ENCODE assay signal across 1 cellular context in the genomic region with DNA sequence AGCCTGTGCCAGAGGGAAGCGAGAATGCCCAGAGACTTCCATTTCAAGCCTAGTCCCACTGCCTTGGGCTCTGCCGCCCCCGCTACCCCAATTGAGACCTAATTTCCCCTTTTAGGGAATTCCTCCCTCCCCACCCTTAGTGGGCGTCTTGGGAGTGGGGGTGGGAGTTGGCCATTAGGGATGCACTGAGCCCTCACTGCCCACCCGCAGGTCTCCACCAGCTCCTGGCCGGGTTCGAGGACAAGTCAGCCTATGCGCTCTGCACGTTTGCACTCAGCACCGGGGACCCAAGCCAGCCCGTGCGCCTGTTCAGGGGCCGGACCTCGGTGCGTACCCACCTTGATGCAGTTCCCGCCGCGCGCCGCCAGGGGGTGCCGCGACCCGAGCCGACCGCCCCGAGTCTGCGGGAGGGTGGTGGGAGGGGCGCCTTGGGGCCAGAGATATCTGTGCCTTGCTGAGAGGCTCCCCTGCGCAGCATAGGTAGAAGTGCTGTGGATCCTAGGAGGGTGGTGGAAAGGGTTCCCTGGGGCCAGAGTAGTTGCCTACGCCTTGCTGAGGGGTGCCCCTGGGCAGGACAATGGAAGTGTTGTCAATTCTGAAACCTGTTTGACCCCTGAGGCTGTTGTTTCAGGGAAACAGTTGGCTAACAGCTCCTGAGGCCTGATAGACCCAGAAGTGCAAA.
TF ChIP-seq lines count a peak whose summit lies in the region.

No MANE protein-coding gene starts in this region.

TF ChIP-seq in HepG2, 621 proteins besides CTCF, POLR2A, EP300 and RAD21 (continued from another document and continues in another):
- TF ChIP-seq, protein P1, sequence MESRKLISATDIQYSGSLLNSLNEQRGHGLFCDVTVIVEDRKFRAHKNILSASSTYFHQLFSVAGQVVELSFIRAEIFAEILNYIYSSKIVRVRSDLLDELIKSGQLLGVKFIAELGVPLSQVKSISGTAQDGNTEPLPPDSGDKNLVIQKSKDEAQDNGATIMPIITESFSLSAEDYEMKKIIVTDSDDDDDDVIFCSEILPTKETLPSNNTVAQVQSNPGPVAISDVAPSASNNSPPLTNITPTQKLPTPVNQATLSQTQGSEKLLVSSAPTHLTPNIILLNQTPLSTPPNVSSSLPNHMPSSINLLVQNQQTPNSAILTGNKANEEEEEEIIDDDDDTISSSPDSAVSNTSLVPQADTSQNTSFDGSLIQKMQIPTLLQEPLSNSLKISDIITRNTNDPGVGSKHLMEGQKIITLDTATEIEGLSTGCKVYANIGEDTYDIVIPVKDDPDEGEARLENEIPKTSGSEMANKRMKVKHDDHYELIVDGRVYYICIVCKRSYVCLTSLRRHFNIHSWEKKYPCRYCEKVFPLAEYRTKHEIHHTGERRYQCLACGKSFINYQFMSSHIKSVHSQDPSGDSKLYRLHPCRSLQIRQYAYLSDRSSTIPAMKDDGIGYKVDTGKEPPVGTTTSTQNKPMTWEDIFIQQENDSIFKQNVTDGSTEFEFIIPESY (CRISPR knock-in tag; IDR thresholded peaks at IDR 0.05), result peak; percentile 92
- TF ChIP-seq SALL2 (CRISPR knock-in tag; IDR thresholded peaks at IDR 0.05), result peak; percentile 82; the same call in 1 of the 2 replicates
- TF ChIP-seq IRX3 (CRISPR knock-in tag; IDR thresholded peaks at IDR 0.05; ENCODE audit: borderline replicate concordance, low read depth), result no peak
- peak; percentile 37; the same call in 1 of the 2 replicates for TF ChIP-seq ZKSCAN1 (IDR thresholded peaks at IDR 0.05; ENCODE audit: low read length)
- TF ChIP-seq PAF1 (CRISPR knock-in tag; IDR thresholded peaks at IDR 0.05), result 0 out of 2 replicates have a peak, but pooled peaks have one; percentile 35
- TF ChIP-seq, protein P2, sequence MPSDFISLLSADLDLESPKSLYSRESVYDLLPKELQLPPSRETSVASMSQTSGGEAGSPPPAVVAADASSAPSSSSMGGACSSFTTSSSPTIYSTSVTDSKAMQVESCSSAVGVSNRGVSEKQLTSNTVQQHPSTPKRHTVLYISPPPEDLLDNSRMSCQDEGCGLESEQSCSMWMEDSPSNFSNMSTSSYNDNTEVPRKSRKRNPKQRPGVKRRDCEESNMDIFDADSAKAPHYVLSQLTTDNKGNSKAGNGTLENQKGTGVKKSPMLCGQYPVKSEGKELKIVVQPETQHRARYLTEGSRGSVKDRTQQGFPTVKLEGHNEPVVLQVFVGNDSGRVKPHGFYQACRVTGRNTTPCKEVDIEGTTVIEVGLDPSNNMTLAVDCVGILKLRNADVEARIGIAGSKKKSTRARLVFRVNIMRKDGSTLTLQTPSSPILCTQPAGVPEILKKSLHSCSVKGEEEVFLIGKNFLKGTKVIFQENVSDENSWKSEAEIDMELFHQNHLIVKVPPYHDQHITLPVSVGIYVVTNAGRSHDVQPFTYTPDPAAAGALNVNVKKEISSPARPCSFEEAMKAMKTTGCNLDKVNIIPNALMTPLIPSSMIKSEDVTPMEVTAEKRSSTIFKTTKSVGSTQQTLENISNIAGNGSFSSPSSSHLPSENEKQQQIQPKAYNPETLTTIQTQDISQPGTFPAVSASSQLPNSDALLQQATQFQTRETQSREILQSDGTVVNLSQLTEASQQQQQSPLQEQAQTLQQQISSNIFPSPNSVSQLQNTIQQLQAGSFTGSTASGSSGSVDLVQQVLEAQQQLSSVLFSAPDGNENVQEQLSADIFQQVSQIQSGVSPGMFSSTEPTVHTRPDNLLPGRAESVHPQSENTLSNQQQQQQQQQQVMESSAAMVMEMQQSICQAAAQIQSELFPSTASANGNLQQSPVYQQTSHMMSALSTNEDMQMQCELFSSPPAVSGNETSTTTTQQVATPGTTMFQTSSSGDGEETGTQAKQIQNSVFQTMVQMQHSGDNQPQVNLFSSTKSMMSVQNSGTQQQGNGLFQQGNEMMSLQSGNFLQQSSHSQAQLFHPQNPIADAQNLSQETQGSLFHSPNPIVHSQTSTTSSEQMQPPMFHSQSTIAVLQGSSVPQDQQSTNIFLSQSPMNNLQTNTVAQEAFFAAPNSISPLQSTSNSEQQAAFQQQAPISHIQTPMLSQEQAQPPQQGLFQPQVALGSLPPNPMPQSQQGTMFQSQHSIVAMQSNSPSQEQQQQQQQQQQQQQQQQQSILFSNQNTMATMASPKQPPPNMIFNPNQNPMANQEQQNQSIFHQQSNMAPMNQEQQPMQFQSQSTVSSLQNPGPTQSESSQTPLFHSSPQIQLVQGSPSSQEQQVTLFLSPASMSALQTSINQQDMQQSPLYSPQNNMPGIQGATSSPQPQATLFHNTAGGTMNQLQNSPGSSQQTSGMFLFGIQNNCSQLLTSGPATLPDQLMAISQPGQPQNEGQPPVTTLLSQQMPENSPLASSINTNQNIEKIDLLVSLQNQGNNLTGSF (CRISPR knock-in tag; IDR thresholded peaks at IDR 0.05), result 0 out of 2 replicates have a peak, but pooled peaks have one; percentile 45
- TF ChIP-seq CBFB (CRISPR knock-in tag; IDR thresholded peaks at IDR 0.05), result peak; percentile 87
- TF ChIP-seq NCOA5 (CRISPR knock-in tag; IDR thresholded peaks at IDR 0.05), result no peak
- peak; percentile 71 for TF ChIP-seq ZMYM2 (CRISPR knock-in tag; IDR thresholded peaks at IDR 0.05)
- TF ChIP-seq RARG (CRISPR knock-in tag; IDR thresholded peaks at IDR 0.05; ENCODE audit: low read depth), result no peak
- peak; percentile 51; the same call in 1 of the 2 replicates for TF ChIP-seq ELF1 (CRISPR knock-in tag; IDR thresholded peaks at IDR 0.05)
- TF ChIP-seq RAD51 (IDR thresholded peaks at IDR 0.05; ENCODE audit: borderline replicate concordance), result no peak
- TF ChIP-seq, protein P3, sequence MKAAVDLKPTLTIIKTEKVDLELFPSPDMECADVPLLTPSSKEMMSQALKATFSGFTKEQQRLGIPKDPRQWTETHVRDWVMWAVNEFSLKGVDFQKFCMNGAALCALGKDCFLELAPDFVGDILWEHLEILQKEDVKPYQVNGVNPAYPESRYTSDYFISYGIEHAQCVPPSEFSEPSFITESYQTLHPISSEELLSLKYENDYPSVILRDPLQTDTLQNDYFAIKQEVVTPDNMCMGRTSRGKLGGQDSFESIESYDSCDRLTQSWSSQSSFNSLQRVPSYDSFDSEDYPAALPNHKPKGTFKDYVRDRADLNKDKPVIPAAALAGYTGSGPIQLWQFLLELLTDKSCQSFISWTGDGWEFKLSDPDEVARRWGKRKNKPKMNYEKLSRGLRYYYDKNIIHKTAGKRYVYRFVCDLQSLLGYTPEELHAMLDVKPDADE (CRISPR knock-in tag; IDR thresholded peaks at IDR 0.05), result no peak
- TF ChIP-seq, protein P4, sequence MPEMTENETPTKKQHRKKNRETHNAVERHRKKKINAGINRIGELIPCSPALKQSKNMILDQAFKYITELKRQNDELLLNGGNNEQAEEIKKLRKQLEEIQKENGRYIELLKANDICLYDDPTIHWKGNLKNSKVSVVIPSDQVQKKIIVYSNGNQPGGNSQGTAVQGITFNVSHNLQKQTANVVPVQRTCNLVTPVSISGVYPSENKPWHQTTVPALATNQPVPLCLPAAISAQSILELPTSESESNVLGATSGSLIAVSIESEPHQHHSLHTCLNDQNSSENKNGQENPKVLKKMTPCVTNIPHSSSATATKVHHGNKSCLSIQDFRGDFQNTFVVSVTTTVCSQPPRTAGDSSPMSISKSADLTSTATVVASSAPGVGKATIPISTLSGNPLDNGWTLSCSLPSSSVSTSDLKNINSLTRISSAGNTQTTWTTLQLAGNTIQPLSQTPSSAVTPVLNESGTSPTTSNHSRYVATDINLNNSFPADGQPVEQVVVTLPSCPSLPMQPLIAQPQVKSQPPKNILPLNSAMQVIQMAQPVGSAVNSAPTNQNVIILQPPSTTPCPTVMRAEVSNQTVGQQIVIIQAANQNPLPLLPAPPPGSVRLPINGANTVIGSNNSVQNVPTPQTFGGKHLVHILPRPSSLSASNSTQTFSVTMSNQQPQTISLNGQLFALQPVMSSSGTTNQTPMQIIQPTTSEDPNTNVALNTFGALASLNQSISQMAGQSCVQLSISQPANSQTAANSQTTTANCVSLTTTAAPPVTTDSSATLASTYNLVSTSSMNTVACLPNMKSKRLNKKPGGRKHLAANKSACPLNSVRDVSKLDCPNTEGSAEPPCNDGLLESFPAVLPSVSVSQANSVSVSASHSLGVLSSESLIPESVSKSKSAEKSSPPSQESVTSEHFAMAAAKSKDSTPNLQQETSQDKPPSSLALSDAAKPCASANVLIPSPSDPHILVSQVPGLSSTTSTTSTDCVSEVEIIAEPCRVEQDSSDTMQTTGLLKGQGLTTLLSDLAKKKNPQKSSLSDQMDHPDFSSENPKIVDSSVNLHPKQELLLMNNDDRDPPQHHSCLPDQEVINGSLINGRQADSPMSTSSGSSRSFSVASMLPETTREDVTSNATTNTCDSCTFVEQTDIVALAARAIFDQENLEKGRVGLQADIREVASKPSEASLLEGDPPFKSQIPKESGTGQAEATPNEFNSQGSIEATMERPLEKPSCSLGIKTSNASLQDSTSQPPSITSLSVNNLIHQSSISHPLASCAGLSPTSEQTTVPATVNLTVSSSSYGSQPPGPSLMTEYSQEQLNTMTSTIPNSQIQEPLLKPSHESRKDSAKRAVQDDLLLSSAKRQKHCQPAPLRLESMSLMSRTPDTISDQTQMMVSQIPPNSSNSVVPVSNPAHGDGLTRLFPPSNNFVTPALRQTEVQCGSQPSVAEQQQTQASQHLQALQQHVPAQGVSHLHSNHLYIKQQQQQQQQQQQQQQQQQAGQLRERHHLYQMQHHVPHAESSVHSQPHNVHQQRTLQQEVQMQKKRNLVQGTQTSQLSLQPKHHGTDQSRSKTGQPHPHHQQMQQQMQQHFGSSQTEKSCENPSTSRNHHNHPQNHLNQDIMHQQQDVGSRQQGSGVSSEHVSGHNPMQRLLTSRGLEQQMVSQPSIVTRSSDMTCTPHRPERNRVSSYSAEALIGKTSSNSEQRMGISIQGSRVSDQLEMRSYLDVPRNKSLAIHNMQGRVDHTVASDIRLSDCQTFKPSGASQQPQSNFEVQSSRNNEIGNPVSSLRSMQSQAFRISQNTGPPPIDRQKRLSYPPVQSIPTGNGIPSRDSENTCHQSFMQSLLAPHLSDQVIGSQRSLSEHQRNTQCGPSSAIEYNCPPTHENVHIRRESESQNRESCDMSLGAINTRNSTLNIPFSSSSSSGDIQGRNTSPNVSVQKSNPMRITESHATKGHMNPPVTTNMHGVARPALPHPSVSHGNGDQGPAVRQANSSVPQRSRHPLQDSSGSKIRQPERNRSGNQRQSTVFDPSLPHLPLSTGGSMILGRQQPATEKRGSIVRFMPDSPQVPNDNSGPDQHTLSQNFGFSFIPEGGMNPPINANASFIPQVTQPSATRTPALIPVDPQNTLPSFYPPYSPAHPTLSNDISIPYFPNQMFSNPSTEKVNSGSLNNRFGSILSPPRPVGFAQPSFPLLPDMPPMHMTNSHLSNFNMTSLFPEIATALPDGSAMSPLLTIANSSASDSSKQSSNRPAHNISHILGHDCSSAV (CRISPR knock-in tag; IDR thresholded peaks at IDR 0.05; ENCODE audit: borderline replicate concordance), result 0 out of 2 replicates have a peak, but pooled peaks have one; percentile 43
- TF ChIP-seq NFRKB (IDR thresholded peaks at IDR 0.05), result no peak
- TF ChIP-seq, protein P5, sequence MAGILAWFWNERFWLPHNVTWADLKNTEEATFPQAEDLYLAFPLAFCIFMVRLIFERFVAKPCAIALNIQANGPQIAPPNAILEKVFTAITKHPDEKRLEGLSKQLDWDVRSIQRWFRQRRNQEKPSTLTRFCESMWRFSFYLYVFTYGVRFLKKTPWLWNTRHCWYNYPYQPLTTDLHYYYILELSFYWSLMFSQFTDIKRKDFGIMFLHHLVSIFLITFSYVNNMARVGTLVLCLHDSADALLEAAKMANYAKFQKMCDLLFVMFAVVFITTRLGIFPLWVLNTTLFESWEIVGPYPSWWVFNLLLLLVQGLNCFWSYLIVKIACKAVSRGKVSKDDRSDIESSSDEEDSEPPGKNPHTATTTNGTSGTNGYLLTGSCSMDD (CRISPR knock-in tag; IDR thresholded peaks at IDR 0.05), result no peak
- TF ChIP-seq ZBTB21 (CRISPR knock-in tag; IDR thresholded peaks at IDR 0.05), result peak; percentile 26; the same call in 1 of the 2 replicates
- TF ChIP-seq ELF3 (CRISPR knock-in tag; IDR thresholded peaks at IDR 0.05), result peak; percentile 64; the same call in 1 of the 2 replicates
- TF ChIP-seq ZNF7 (CRISPR knock-in tag; IDR thresholded peaks at IDR 0.05), result no peak
- TF ChIP-seq NFE2 (CRISPR knock-in tag; IDR thresholded peaks at IDR 0.05), result no peak
- TF ChIP-seq, protein P6, sequence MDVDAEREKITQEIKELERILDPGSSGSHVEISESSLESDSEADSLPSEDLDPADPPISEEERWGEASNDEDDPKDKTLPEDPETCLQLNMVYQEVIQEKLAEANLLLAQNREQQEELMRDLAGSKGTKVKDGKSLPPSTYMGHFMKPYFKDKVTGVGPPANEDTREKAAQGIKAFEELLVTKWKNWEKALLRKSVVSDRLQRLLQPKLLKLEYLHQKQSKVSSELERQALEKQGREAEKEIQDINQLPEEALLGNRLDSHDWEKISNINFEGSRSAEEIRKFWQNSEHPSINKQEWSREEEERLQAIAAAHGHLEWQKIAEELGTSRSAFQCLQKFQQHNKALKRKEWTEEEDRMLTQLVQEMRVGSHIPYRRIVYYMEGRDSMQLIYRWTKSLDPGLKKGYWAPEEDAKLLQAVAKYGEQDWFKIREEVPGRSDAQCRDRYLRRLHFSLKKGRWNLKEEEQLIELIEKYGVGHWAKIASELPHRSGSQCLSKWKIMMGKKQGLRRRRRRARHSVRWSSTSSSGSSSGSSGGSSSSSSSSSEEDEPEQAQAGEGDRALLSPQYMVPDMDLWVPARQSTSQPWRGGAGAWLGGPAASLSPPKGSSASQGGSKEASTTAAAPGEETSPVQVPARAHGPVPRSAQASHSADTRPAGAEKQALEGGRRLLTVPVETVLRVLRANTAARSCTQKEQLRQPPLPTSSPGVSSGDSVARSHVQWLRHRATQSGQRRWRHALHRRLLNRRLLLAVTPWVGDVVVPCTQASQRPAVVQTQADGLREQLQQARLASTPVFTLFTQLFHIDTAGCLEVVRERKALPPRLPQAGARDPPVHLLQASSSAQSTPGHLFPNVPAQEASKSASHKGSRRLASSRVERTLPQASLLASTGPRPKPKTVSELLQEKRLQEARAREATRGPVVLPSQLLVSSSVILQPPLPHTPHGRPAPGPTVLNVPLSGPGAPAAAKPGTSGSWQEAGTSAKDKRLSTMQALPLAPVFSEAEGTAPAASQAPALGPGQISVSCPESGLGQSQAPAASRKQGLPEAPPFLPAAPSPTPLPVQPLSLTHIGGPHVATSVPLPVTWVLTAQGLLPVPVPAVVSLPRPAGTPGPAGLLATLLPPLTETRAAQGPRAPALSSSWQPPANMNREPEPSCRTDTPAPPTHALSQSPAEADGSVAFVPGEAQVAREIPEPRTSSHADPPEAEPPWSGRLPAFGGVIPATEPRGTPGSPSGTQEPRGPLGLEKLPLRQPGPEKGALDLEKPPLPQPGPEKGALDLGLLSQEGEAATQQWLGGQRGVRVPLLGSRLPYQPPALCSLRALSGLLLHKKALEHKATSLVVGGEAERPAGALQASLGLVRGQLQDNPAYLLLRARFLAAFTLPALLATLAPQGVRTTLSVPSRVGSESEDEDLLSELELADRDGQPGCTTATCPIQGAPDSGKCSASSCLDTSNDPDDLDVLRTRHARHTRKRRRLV (CRISPR knock-in tag; IDR thresholded peaks at IDR 0.05), result no peak
- TF ChIP-seq SP4 (CRISPR knock-in tag; IDR thresholded peaks at IDR 0.05), result no peak; the same call in 1 of the 2 replicates
- TF ChIP-seq, protein P7, sequence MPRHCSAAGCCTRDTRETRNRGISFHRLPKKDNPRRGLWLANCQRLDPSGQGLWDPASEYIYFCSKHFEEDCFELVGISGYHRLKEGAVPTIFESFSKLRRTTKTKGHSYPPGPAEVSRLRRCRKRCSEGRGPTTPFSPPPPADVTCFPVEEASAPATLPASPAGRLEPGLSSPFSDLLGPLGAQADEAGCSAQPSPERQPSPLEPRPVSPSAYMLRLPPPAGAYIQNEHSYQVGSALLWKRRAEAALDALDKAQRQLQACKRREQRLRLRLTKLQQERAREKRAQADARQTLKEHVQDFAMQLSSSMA (CRISPR knock-in tag; IDR thresholded peaks at IDR 0.05), result peak; percentile 52; the same call in 1 of the 2 replicates
- TF ChIP-seq ZNF883 (CRISPR knock-in tag; IDR thresholded peaks at IDR 0.05; ENCODE audit: not compliant biosample characterization), result peak; percentile 87
- TF ChIP-seq KLF15 (CRISPR knock-in tag; IDR thresholded peaks at IDR 0.05; ENCODE audit: borderline replicate concordance), result no peak
- TF ChIP-seq SRSF1 (optimal IDR thresholded peaks at IDR 0.05; ENCODE audit: low read depth, low read length), result peak; percentile 82
- TF ChIP-seq RXRA (CRISPR knock-in tag; IDR thresholded peaks at IDR 0.05), result peak; percentile 94
